10 cellular contexts compared by ENCODE assay signal in genomic region chr2:47534179-47534919, GRCh38. TPM values are rescaled to one million over a fixed set of nuclear protein-coding genes. Genes with fewer than 3 reads are reported as not detected.
DNase-seq lines count a peak whose midpoint lies in the region; ATAC-seq and TF ChIP-seq lines count a peak whose summit lies in the region.
"Had no signal": no experiment of that assay in that cellular context is flagged by ENCODE, and none has a peak within 500 bp of the region (broad histone marks: within the 10 kb centered on the region; RNA-seq: fewer than 3 reads in every experiment).

No MANE protein-coding gene starts in this region.

- in situ Hi-C loops in ACHN (cut with HindIII; ENCODE audit: low pct_ligation_motif_present, low pct_unique_long_range_greater_than_20kb, low sequenced_read_pairs): no loop called here

- peaks cover 0 to 3% (median 0%) of the 10 kb centered on the region in 5 donors for H3K9me3 Mint-ChIP-seq in CD8-positive, alpha-beta memory T cell
- H3K9me3 Mint-ChIP-seq: activated CD4-positive, alpha-beta T cell treated with anti-CD3 and anti-CD28 coated beads, Interleukin-2, amount 10 ng/mL, durations not matched to agents 7 days and 5 days had no signal

- H3K27ac ChIP-seq in foreskin keratinocyte: no peak overlapping the region
- H3K27ac ChIP-seq in CD8-positive, alpha-beta memory T cell (ENCODE audit: low read depth, low read length): no peak overlapping the region

- no peaks in the 10 kb centered on the region for H3K4me1 Mint-ChIP-seq in CD8-positive, alpha-beta memory T cell
- H3K4me1 Mint-ChIP-seq: activated CD4-positive, alpha-beta T cell treated with anti-CD3 and anti-CD28 coated beads, Interleukin-2, amount 10 ng/mL, durations not matched to agents 7 days and 5 days had no signal

- no peak overlapping the region for H3K4me3 ChIP-seq in CD8-positive, alpha-beta memory T cell (ENCODE audit: low read length)

- ATAC-seq in foreskin keratinocyte (peak; percentile 95), GM18502 (IDR thresholded peaks at IDR 0.05; ENCODE audit: poor library complexity, unreplicated experiment) (no peak), GM18868 (IDR thresholded peaks at IDR 0.05; ENCODE audit: unreplicated experiment) (no peak)

- POLR2A ChIA-PET in CD8-positive, alpha-beta memory T cell (lab: Charles Lee): interaction anchor here (0.6 kb wide), 1 partner anchor 10 kb away, joined by 3 read pairs; no protein-coding TSS in a partner anchor

- H3K4me3 Mint-ChIP-seq in CD8-positive, alpha-beta memory T cell: no peak overlapping the region
- H3K4me3 Mint-ChIP-seq: activated CD4-positive, alpha-beta T cell treated with anti-CD3 and anti-CD28 coated beads, Interleukin-2, amount 10 ng/mL, durations not matched to agents 7 days and 5 days had no signal

- H3K36me3 ChIP-seq in CD8-positive, alpha-beta memory T cell (ENCODE audit: insufficient read depth, low read length): no peaks in the 10 kb centered on the region

- H3K4me1 ChIP-seq in foreskin keratinocyte: no peaks in the 10 kb centered on the region
- H3K4me1 ChIP-seq in CD8-positive, alpha-beta memory T cell (ENCODE audit: insufficient read depth, low read length): no peaks in the 10 kb centered on the region

- TF ChIP-seq CTCF in foreskin keratinocyte (conservative IDR thresholded peaks at IDR 0.05): no peak

- DNase-seq in ACHN (peak; percentile 54), H4 (ENCODE audit: low spot score) (peak; percentile 81), RPMI7951 (ENCODE audit: low read depth) (peak; percentile 96), foreskin keratinocyte (peak; percentile 39 to 58), OCI-M2 (lab: John Stamatoyannopoulos, UW; ENCODE audit: unreplicated experiment) (no peak)
- DNase-seq in CD8-positive, alpha-beta memory T cell: no peak
- DNase-seq: activated CD4-positive, alpha-beta T cell treated with anti-CD3 and anti-CD28 coated beads, Interleukin-2, amount 10 ng/mL, durations not matched to agents 7 days and 5 days had no signal

- no peak overlapping the region for H3K27ac Mint-ChIP-seq in CD8-positive, alpha-beta memory T cell
- H3K27ac Mint-ChIP-seq: activated CD4-positive, alpha-beta T cell treated with anti-CD3 and anti-CD28 coated beads, Interleukin-2, amount 10 ng/mL, durations not matched to agents 7 days and 5 days had no signal

- peaks cover 0 to 3% (median 0%) of the 10 kb centered on the region in 3 donors for H3K36me3 Mint-ChIP-seq in CD8-positive, alpha-beta memory T cell

- H3K9me3 ChIP-seq in CD8-positive, alpha-beta memory T cell (ENCODE audit: low read length): no peaks in the 10 kb centered on the region

- peaks cover 3 to 18% of the 10 kb centered on the region in 2 donors for H3K27me3 Mint-ChIP-seq in CD8-positive, alpha-beta memory T cell
- H3K27me3 Mint-ChIP-seq: activated CD4-positive, alpha-beta T cell treated with anti-CD3 and anti-CD28 coated beads, Interleukin-2, amount 10 ng/mL, durations not matched to agents 7 days and 5 days had no signal

- no peaks in the 10 kb centered on the region for H3K27me3 ChIP-seq in foreskin keratinocyte
- no peaks in the 10 kb centered on the region for H3K27me3 ChIP-seq in CD8-positive, alpha-beta memory T cell (ENCODE audit: insufficient read depth, low read length, poor library complexity, severe bottlenecking)

- CTCF ChIA-PET in CD8-positive, alpha-beta memory T cell (lab: Charles Lee): no interaction called here

RNA-seq across cellular contexts. Expression of gene KCNK12, which starts 36.4 kb away (rescaled TPM):
- not detected in 2 replicates for total RNA-seq in H4 (2014; rRNA removed; shearing (Covaris generic))
- total RNA-seq in RPMI7951 (2014; rRNA removed; shearing (Covaris generic)): not detected in 2 replicates
- total RNA-seq in foreskin keratinocyte: not detected in 2 replicates
- not detected in 2 replicates for polyA plus RNA-seq in foreskin keratinocyte
- total RNA-seq in CD8-positive, alpha-beta memory T cell: under 1 TPM; 0.28 to 0.38 TPM
- 0.36 TPM for polyA plus RNA-seq in CD8-positive, alpha-beta memory T cell
- total RNA-seq: skeletal muscle tissue had no signal

Comparison
In these comparisons a context has a peak if more than half of its experiments do, and no peak if none do; other contexts are left out.
1. DNase-seq: peak in ACHN (single experiment), H4 (single experiment), RPMI7951 (single experiment) and foreskin keratinocyte (2 of 2); none in CD8-positive, alpha-beta memory T cell (0 of 5) and OCI-M2 (single experiment).